Comparison of ENCODE assay signal across 8 cellular contexts in genomic region chr22:31036671-31037550, GRCh38. TPM values are rescaled to one million over a fixed set of nuclear protein-coding genes. Genes with fewer than 3 reads are reported as not detected.
DNase-seq lines count a peak whose midpoint lies in the region; ATAC-seq, FAIRE-seq and TF ChIP-seq lines count a peak whose summit lies in the region.

No MANE protein-coding gene starts in this region.

- intact Hi-C loops in breast epithelium (cut with DNase I; ENCODE audit: low total_unique reads) (no loop called here), HepG2 (cut with micrococcal nuclease; ENCODE audit: unreplicated experiment) (no loop called here)

- H3K9me3 ChIP-seq in breast epithelium (no peaks in the 10 kb centered on the region), HepG2 (ENCODE audit: low read length) (no peaks in the 10 kb centered on the region)

- no peak for FAIRE-seq in HepG2 (lab: Jason Lieb, UNC)

- no peak overlapping the region for H3K27ac Mint-ChIP-seq in activated naive CD8-positive, alpha-beta T cell treated with anti-CD3 and anti-CD28 coated beads for 36 hours

- H3K4me3 ChIP-seq in Jurkat, Clone E6-1 (ENCODE audit: low read length) = no peak overlapping the region
- peak overlapping the region; percentile 11 to 46 (median 21) for H3K4me3 ChIP-seq in breast epithelium
- H3K4me3 ChIP-seq in HepG2 (replicated peaks in 1 of 3; ENCODE audit: insufficient read depth in 1 of 3, low read depth in 2 of 3, low read length in 3 of 3) = no peak overlapping the region

- no peaks in the 10 kb centered on the region for H3K27me3 ChIP-seq in breast epithelium
- no peaks in the 10 kb centered on the region for H3K27me3 ChIP-seq in HepG2 (ENCODE audit: control insufficient read depth in 1 of 2, insufficient read depth in 2 of 2, low read length in 2 of 2)

- no peak overlapping the region for H3K4me3 Mint-ChIP-seq in activated naive CD8-positive, alpha-beta T cell treated with anti-CD3 and anti-CD28 coated beads for 36 hours

- no peak overlapping the region for H3K4me2 ChIP-seq in HepG2 (ENCODE audit: low read depth, low read length)

- no peaks in the 10 kb centered on the region for H3K79me2 ChIP-seq in HepG2 (ENCODE audit: insufficient read depth, low read length)

- no TSS peak for BruUV-seq in HepG2 (replicated peaks; lab: Mats Ljungman, UMichigan)

- peaks cover 4 to 8% of the 10 kb centered on the region in 2 donors for H3K4me1 ChIP-seq in breast epithelium
- peaks cover 25% of the 10 kb centered on the region for H3K4me1 ChIP-seq in HepG2 (ENCODE audit: insufficient read depth, low read length)

- in situ Hi-C loops in HepG2 (cut with HindIII; ENCODE audit: extremely low pct_ligation_motif_present, low pct_unique_long_range_greater_than_20kb) = no loop called here

- no peaks in the 10 kb centered on the region for H3K27me3 Mint-ChIP-seq in activated naive CD8-positive, alpha-beta T cell treated with anti-CD3 and anti-CD28 coated beads for 36 hours

- TF ChIP-seq EP300 in HepG2 (IDR thresholded peaks at IDR 0.05; ENCODE audit: low read depth in 2 of 2, low read length in 2 of 2) (no peak), HepG2 (CRISPR knock-in tag; IDR thresholded peaks at IDR 0.05; ENCODE audit: borderline replicate concordance) (no peak)

- CTCF ChIA-PET in HepG2 (lab: Yijun Ruan, JAX; ENCODE audit: low intra/inter-chr PET ratio, low total read pairs) = no interaction called here

- no peaks in the 10 kb centered on the region for H3K4me1 Mint-ChIP-seq in activated naive CD8-positive, alpha-beta T cell treated with anti-CD3 and anti-CD28 coated beads for 36 hours

- no peak for TF ChIP-seq CTCF in breast epithelium (IDR thresholded peaks at IDR 0.05)
- TF ChIP-seq CTCF in HepG2 (CRISPR knock-in tag; IDR thresholded peaks at IDR 0.05) = no peak

- H3K36me3 Mint-ChIP-seq in activated naive CD8-positive, alpha-beta T cell treated with anti-CD3 and anti-CD28 coated beads for 36 hours = no peaks in the 10 kb centered on the region

- no peaks in the 10 kb centered on the region for H4K20me1 ChIP-seq in HepG2 (ENCODE audit: insufficient read depth, low read length)

- H3K9ac ChIP-seq in HepG2 (ENCODE audit: insufficient read depth, low read depth, low read length) = no peak overlapping the region

- no peak overlapping the region for H2AFZ ChIP-seq in HepG2 (ENCODE audit: low read length)

- H3K36me3 ChIP-seq in breast epithelium = no peaks in the 10 kb centered on the region
- no peaks in the 10 kb centered on the region for H3K36me3 ChIP-seq in HepG2 (replicated peaks in 1 of 2; ENCODE audit: control insufficient read depth in 1 of 2, insufficient read depth in 2 of 2, low read length in 2 of 2)

- peak; percentile 40 for DNase-seq in A172 (ENCODE audit: low spot score)
- peak; percentile 37 for DNase-seq in Jurkat, Clone E6-1 (ENCODE audit: low read depth, low spot score)
- DNase-seq in breast epithelium (ENCODE audit: low spot score in 2 of 2) = peak in 1 of 2 donors; percentile 37
- no peak for DNase-seq in HepG2 (ENCODE audit: low spot score)
- no peak for DNase-seq in stimulated activated CD4-positive, alpha-beta T cell treated with anti-CD3 and anti-CD28 coated beads, Interleukin-4, amount 100 ng/mL, for 4 hours
- no peak for DNase-seq in activated naive CD8-positive, alpha-beta T cell treated with anti-CD3 and anti-CD28 coated beads for 36 hours
- no peak for DNase-seq in activated T-cell treated with anti-CD3 and anti-CD28 coated beads for 4 hours

- POLR2A ChIA-PET in HepG2 (lab: Yijun Ruan, JAX) = interaction anchor here (1.8 kb wide), 1 partner anchor 9 kb away, joined by 4 read pairs; no protein-coding TSS in a partner anchor

- no peaks in the 10 kb centered on the region for H3K9me3 Mint-ChIP-seq in activated naive CD8-positive, alpha-beta T cell treated with anti-CD3 and anti-CD28 coated beads for 36 hours

- no peak for ATAC-seq in HepG2
- ATAC-seq in HG03045 (IDR thresholded peaks at IDR 0.05; ENCODE audit: unreplicated experiment) = no peak

- no peak for TF ChIP-seq RAD21 in HepG2 (CRISPR knock-in tag; IDR thresholded peaks at IDR 0.05)

- no peak for TF ChIP-seq POLR2A in breast epithelium (IDR thresholded peaks at IDR 0.05)
- TF ChIP-seq POLR2A in HepG2 (IDR thresholded peaks at IDR 0.05; ENCODE audit: insufficient read depth in 1 of 2, low read depth in 2 of 2, low read length in 2 of 2) = no peak

- WGBS in HepG2 (ENCODE audit: low lambda C conversion rate) = 55% methylated on average over 18 of the region's 20 CpGs

- H3K27ac ChIP-seq in breast epithelium = peak overlapping the region; percentile 35 to 84
- H3K27ac ChIP-seq in HepG2 (ENCODE audit: extremely low read length, insufficient read depth, low read length) = no peak overlapping the region

TF ChIP-seq in HepG2, 621 proteins besides CTCF, POLR2A, EP300 and RAD21:
- no peak for TF ChIP-seq KDM1A (CRISPR knock-in tag; IDR thresholded peaks at IDR 0.05)
- peak; percentile 65; the same call in 1 of the 2 replicates for TF ChIP-seq ZNF768 (CRISPR knock-in tag; IDR thresholded peaks at IDR 0.05)

RNA-seq across cellular contexts. Expression of gene SMTN, which starts 44.2 kb away (rescaled TPM):
- 55.8 and 61.1 TPM in 2 replicates for total RNA-seq in A172 (2014; rRNA removed; shearing (Covaris generic))
- 36.0 TPM for polyA plus RNA-seq in Jurkat, Clone E6-1 (2012; ENCODE audit: insufficient read depth, insufficient read length)
- 10 to 100 TPM; 13.9 to 54.1 (median 41.6) TPM for total RNA-seq in breast epithelium
- total RNA-seq in HepG2 (2016; rRNA removed; fragmentation: Illumina TruSeq; extraction: Trizol) = 6.9 and 14.7 TPM in 2 replicates
- total RNA-seq in HepG2 (2016; cell fraction: cytosol; rRNA removed; fragmentation: Illumina TruSeq; extraction: Trizol; ENCODE audit: low read depth) = 2.5 and 3.0 TPM in 2 replicates
- 5.5 and 15.8 TPM in 2 replicates for total RNA-seq in HepG2 (2016; cell fraction: insoluble cytoplasmic fraction; rRNA removed; fragmentation: Illumina TruSeq; extraction: Trizol)
- total RNA-seq in HepG2 (2016; cell fraction: membrane; rRNA removed; fragmentation: Illumina TruSeq; extraction: Trizol) = 7.5 and 8.5 TPM in 2 replicates
- total RNA-seq in HepG2 (2016; cell fraction: nucleus; rRNA removed; fragmentation: Illumina TruSeq; extraction: Trizol) = 17.4 and 23.6 TPM in 2 replicates
- 24.2 and 26.1 TPM in 2 replicates for polyA plus RNA-seq in HepG2 (2011; rRNA removed)
- 10.8 and 14.8 TPM in 2 replicates for polyA plus RNA-seq in HepG2 (2011; cell fraction: cytosol; rRNA removed)
- polyA plus RNA-seq in HepG2 (2011; cell fraction: nucleus; rRNA removed) = 129 and 177 TPM in 2 replicates
- 16.2 and 21.3 TPM in 2 replicates for polyA plus RNA-seq in HepG2 (2012)
- polyA plus RNA-seq in HepG2 (2016; cell fraction: cytosol; fragmentation: Illumina TruSeq; extraction: Trizol; ENCODE audit: low read depth) = 2.3 and 3.6 TPM in 2 replicates
- polyA plus RNA-seq in HepG2 (2016; cell fraction: insoluble cytoplasmic fraction; fragmentation: Illumina TruSeq; extraction: Trizol; ENCODE audit: low read depth) = 6.1 and 9.7 TPM in 2 replicates
- polyA plus RNA-seq in HepG2 (2016; cell fraction: membrane; fragmentation: Illumina TruSeq; extraction: Trizol; ENCODE audit: low read depth) = 5.1 and 6.6 TPM in 2 replicates
- polyA plus RNA-seq in HepG2 (2016; cell fraction: nucleus; fragmentation: Illumina TruSeq; extraction: Trizol; ENCODE audit: insufficient read depth, low read depth) = 48.9 and 50.6 TPM in 2 replicates
- polyA minus RNA-seq in HepG2 (2011; rRNA and poly(A)+ RNA removed; ENCODE audit: low replicate concordance) = 5.1 and 18.8 TPM in 2 replicates
- 11.6 and 13.2 TPM in 2 replicates for polyA minus RNA-seq in HepG2 (2011; cell fraction: cytosol; rRNA and poly(A)+ RNA removed)
- polyA minus RNA-seq in HepG2 (2011; cell fraction: nucleus; rRNA and poly(A)+ RNA removed) = 28.8 and 31.8 TPM in 2 replicates
- total RNA-seq in activated naive CD8-positive, alpha-beta T cell treated with anti-CD3 and anti-CD28 coated beads for 36 hours = 10 to 100 TPM; 19.2 to 19.8 TPM

Comparison
In these comparisons a context has a peak if more than half of its experiments do, and no peak if none do; other contexts are left out.
1. DNase-seq: peak in A172 (single experiment) and Jurkat, Clone E6-1 (single experiment); none in HepG2 (single experiment), stimulated activated CD4-positive, alpha-beta T cell treated with anti-CD3 and anti-CD28 coated beads, Interleukin-4, amount 100 ng/mL, for 4 hours (0 of 2), activated naive CD8-positive, alpha-beta T cell treated with anti-CD3 and anti-CD28 coated beads for 36 hours (single experiment) and activated T-cell treated with anti-CD3 and anti-CD28 coated beads for 4 hours (single experiment).
2. H3K4me3 ChIP-seq: peak in breast epithelium (3 of 3); none in Jurkat, Clone E6-1 (single experiment) and HepG2 (0 of 3).